Comparison of ENCODE assay signal across 18 cellular contexts in genomic region chr22:45777046-45777851, GRCh38.
DNase-seq lines count a peak whose midpoint lies in the region; ATAC-seq and TF ChIP-seq lines count a peak whose summit lies in the region.
"Had no signal": no experiment of that assay in that cellular context is flagged by ENCODE, and none has a peak within 500 bp of the region (broad histone marks: within the 10 kb centered on the region; RNA-seq: fewer than 3 reads in every experiment).

No MANE protein-coding gene starts in this region.

- WGBS in IMR-90 (ENCODE audit: extremely low coverage in 2 of 2, insufficient read length in 1 of 2), 2 experiments: 100% methylated on average over 2 of the region's 6 CpGs; no CpG with 5 or more reads in 1 of the 2 experiments

- H4K91ac ChIP-seq in IMR-90 (ENCODE audit: insufficient read depth, low read depth, low read length): no peak overlapping the region

- H3K14ac ChIP-seq in IMR-90 (replicated peaks; ENCODE audit: low read depth, low read length): no peak overlapping the region

- CTCF ChIA-PET in IMR-90 (lab: Yijun Ruan, JAX) (no interaction called here), WTC11 (lab: Charles Lee) (no interaction called here)

- H3K4me1 Mint-ChIP-seq in WTC11: peaks cover 30% of the 10 kb centered on the region

- H2BK120ac ChIP-seq in IMR-90 (ENCODE audit: low read depth, low read length): no peak overlapping the region

- peak; percentile 77 for DNase-seq in ACHN
- DNase-seq in IMR-90: peak; percentile 63
- no peak for DNase-seq in WTC11 (ENCODE audit: low spot score)
- DNase-seq in germinal center (ENCODE audit: low spot score): peak; percentile 55
- DNase-seq in RPMI8226: no peak
- no peak for DNase-seq in DMS53 treated with DMSO at 0.1 percent for 48 hours (lab: John Stamatoyannopoulos, UW; ENCODE audit: unreplicated experiment)
- DNase-seq: DMS79; H7; NCI-H1930; stimulated activated CD8-positive, alpha-beta memory T cell treated with anti-CD3 and anti-CD28 coated beads, Interleukin-4, amount 100 ng/mL, for 48 hours; T-helper 2 cell had no signal

- H2AK5ac ChIP-seq in IMR-90 (ENCODE audit: low read depth, low read length): no peak overlapping the region

- H3K9ac ChIP-seq in IMR-90 (ENCODE audit: low read depth, low read length): no peak overlapping the region

- no peak overlapping the region for H3K4me3 ChIP-seq in IMR-90 (ENCODE audit: insufficient read depth, low read depth, low read length)
- H3K4me3 ChIP-seq: gastroesophageal sphincter, vagina had no signal

- H3K9me3 ChIP-seq in IMR-90 (ENCODE audit: control insufficient read depth, insufficient read depth, low read length): no peaks in the 10 kb centered on the region
- H3K9me3 ChIP-seq: gastroesophageal sphincter, neutrophil, vagina had no signal

- dilution Hi-C loops in IMR-90 (cut with HindIII; ENCODE audit: low sequenced_read_pairs, unreplicated experiment): no loop called here

- H3K4me2 ChIP-seq in IMR-90 (ENCODE audit: low read depth, low read length): no peak overlapping the region

- no peak overlapping the region for H2AFZ ChIP-seq in IMR-90 (replicated peaks; ENCODE audit: low read length, poor library complexity)

- H4K5ac ChIP-seq in IMR-90 (ENCODE audit: low read depth, low read length): no peak overlapping the region

- no peak overlapping the region for H2BK5ac ChIP-seq in IMR-90 (ENCODE audit: low read depth, low read length, poor library complexity, severe bottlenecking)

- no peaks in the 10 kb centered on the region for H3K9me3 Mint-ChIP-seq in WTC11
- H3K9me3 Mint-ChIP-seq: activated naive CD4-positive, alpha-beta T cell treated with anti-CD3 and anti-CD28 coated beads, Interleukin-2, amount 50 U/mL, for 72 hours; dendritic cell treated with granulocyte-macrophage colony-stimulating factor and Interleukin-4, amounts not matched to agents 40 ng/mL and 50 ng/mL, for 4 days had no signal

- TF ChIP-seq CTCF in IMR-90 (conservative IDR thresholded peaks at IDR 0.05; ENCODE audit: low read depth, low read length) (no peak), WTC11 (IDR thresholded peaks at IDR 0.05) (no peak)

- no TSS peak for BruUV-seq in IMR-90 (replicated peaks; lab: Mats Ljungman, UMichigan)

- intact Hi-C loops in IMR-90 (cut with micrococcal nuclease): no loop called here

- ATAC-seq in IMR-90 (ENCODE audit: low read depth): peak; percentile 18
- no peak for ATAC-seq in WTC11
- ATAC-seq in GM21367 (IDR thresholded peaks at IDR 0.05; ENCODE audit: unreplicated experiment): no peak
- no peak for ATAC-seq in GM19455 (IDR thresholded peaks at IDR 0.05; ENCODE audit: unreplicated experiment)
- ATAC-seq: activated naive CD4-positive, alpha-beta T cell treated with anti-CD3 and anti-CD28 coated beads, Interleukin-2, amount 50 U/mL, for 72 hours; gastroesophageal sphincter had no signal

- no peak overlapping the region for H3K56ac ChIP-seq in IMR-90 (ENCODE audit: extremely low read depth, insufficient read depth, low read length)

- peaks cover 19% of the 10 kb centered on the region for H3K9me1 ChIP-seq in IMR-90 (ENCODE audit: insufficient read depth, low read length)

- H3K27me3 ChIP-seq in IMR-90 (ENCODE audit: control insufficient read depth, insufficient read depth, low read length): no peaks in the 10 kb centered on the region
- H3K27me3 ChIP-seq: gastroesophageal sphincter, neutrophil, vagina had no signal

- no peak for TF ChIP-seq RAD21 in IMR-90 (IDR thresholded peaks at IDR 0.05; ENCODE audit: low read length)

- peak overlapping the region; percentile 39; the same call in 1 of the 2 replicates for H3K27ac Mint-ChIP-seq in WTC11
- H3K27ac Mint-ChIP-seq: dendritic cell treated with granulocyte-macrophage colony-stimulating factor and Interleukin-4, amounts not matched to agents 40 ng/mL and 50 ng/mL, for 4 days had no signal

- no peak overlapping the region for H4K8ac ChIP-seq in IMR-90 (ENCODE audit: low read depth in 2 of 2, low read length in 2 of 2)

- POLR2A ChIA-PET in IMR-90 (lab: Charles Lee; ENCODE audit: unreplicated experiment) (no interaction called here), WTC11 (lab: Charles Lee) (no interaction called here)

- TF ChIP-seq POLR2A in IMR-90 (IDR thresholded peaks at IDR 0.05; ENCODE audit: low read depth, low read length): no peak

- in situ Hi-C loops in ACHN (cut with HindIII; ENCODE audit: low pct_ligation_motif_present, low pct_unique_long_range_greater_than_20kb, low sequenced_read_pairs) (no loop called here), IMR-90 (cut with MboI; ENCODE audit: low sequenced_read_pairs) (no loop called here)

- H3K79me1 ChIP-seq in IMR-90 (ENCODE audit: low read depth in 1 of 2, low read length in 2 of 2): peaks cover 49 to 80% of the 10 kb centered on the region in 2 experiments

- H3K4me3 Mint-ChIP-seq in WTC11: no peak overlapping the region
- H3K4me3 Mint-ChIP-seq: dendritic cell treated with granulocyte-macrophage colony-stimulating factor and Interleukin-4, amounts not matched to agents 40 ng/mL and 50 ng/mL, for 4 days had no signal

- no peak overlapping the region for H3K18ac ChIP-seq in IMR-90 (ENCODE audit: low read depth, low read length)

- H2BK15ac ChIP-seq in IMR-90 (ENCODE audit: low read depth, low read length): no peak overlapping the region

- peaks cover 61% of the 10 kb centered on the region for H4K20me1 ChIP-seq in IMR-90 (ENCODE audit: insufficient read depth, low read length)

- H3K23ac ChIP-seq in IMR-90 (ENCODE audit: low read depth, low read length): no peak overlapping the region

- H2AK9ac ChIP-seq in IMR-90 (replicated peaks; ENCODE audit: low read depth, low read length, poor library complexity): no peak overlapping the region

- peaks cover 4% of the 10 kb centered on the region for H3K36me3 ChIP-seq in IMR-90 (ENCODE audit: control insufficient read depth, insufficient read depth, low read length)
- H3K36me3 ChIP-seq: gastroesophageal sphincter, neutrophil, vagina had no signal

- no peak overlapping the region for H2BK20ac ChIP-seq in IMR-90 (ENCODE audit: low read depth, low read length)

- H3K27me3 Mint-ChIP-seq in WTC11 (ENCODE audit: low read depth): no peaks in the 10 kb centered on the region
- H3K27me3 Mint-ChIP-seq: dendritic cell treated with granulocyte-macrophage colony-stimulating factor and Interleukin-4, amounts not matched to agents 40 ng/mL and 50 ng/mL, for 4 days had no signal

- H3K27ac ChIP-seq in IMR-90 (ENCODE audit: insufficient read depth, low read length): no peak overlapping the region
- H3K27ac ChIP-seq: gastroesophageal sphincter, neutrophil, vagina had no signal

- no peak overlapping the region for H3K4ac ChIP-seq in IMR-90 (ENCODE audit: low read depth, low read length)

- peaks cover 6% of the 10 kb centered on the region for H3K4me1 ChIP-seq in IMR-90 (ENCODE audit: control insufficient read depth, insufficient read depth, low read length)

- peaks cover 5% of the 10 kb centered on the region; the same call in 1 of the 2 replicates for H3K36me3 Mint-ChIP-seq in WTC11

TF ChIP-seq in IMR-90, 13 proteins besides CTCF, POLR2A, EP300 and RAD21 (continues in another document):
- no peak for TF ChIP-seq CHD1 (IDR thresholded peaks at IDR 0.05; ENCODE audit: low read depth, low read length)
- TF ChIP-seq FOS (IDR thresholded peaks at IDR 0.05; ENCODE audit: low read depth, low read length): no peak
- no peak for TF ChIP-seq RFX5 (IDR thresholded peaks at IDR 0.05; ENCODE audit: low read depth, low read length)
- TF ChIP-seq CEBPB (IDR thresholded peaks at IDR 0.05; ENCODE audit: low read depth, low read length): no peak
- TF ChIP-seq NFE2L2 (IDR thresholded peaks at IDR 0.05; ENCODE audit: low read depth, low read length): no peak
- no peak for TF ChIP-seq ELK1 (IDR thresholded peaks at IDR 0.05; ENCODE audit: borderline replicate concordance, low read depth, low read length)
- no peak for TF ChIP-seq BHLHE40 (IDR thresholded peaks at IDR 0.05; ENCODE audit: low read depth, low read length)
- TF ChIP-seq SMC3 (IDR thresholded peaks at IDR 0.05; ENCODE audit: low read depth, low read length): no peak
- TF ChIP-seq MXI1 (IDR thresholded peaks at IDR 0.05; ENCODE audit: borderline replicate concordance, low read depth, low read length): no peak
- TF ChIP-seq MAZ (IDR thresholded peaks at IDR 0.05; ENCODE audit: borderline replicate concordance, low read depth, low read length): no peak

TF ChIP-seq in WTC11, 78 proteins besides CTCF, POLR2A, EP300 and RAD21:
- TF ChIP-seq ZMAT4 (CRISPR knock-in tag; IDR thresholded peaks at IDR 0.05) (no peak), ZNF121 (CRISPR knock-in tag; IDR thresholded peaks at IDR 0.05) (no peak), ATF1 (CRISPR knock-in tag; IDR thresholded peaks at IDR 0.05) (no peak), IRF2 (CRISPR knock-in tag; IDR thresholded peaks at IDR 0.05; ENCODE audit: borderline replicate concordance, low read depth) (no peak)
TF ChIP-seq in WTC11: peak in this region for 0.

Comparison
In these comparisons a context has a peak if more than half of its experiments do, and no peak if none do; other contexts are left out.
1. DNase-seq: peak in ACHN (single experiment), IMR-90 (single experiment) and germinal center (single experiment); none in WTC11 (single experiment), RPMI8226 (single experiment) and DMS53 treated with DMSO at 0.1 percent for 48 hours (single experiment).